In genomic region chr15:41513282-41514227, GRCh38 we compare ENCODE assay signal across 8 cellular contexts. TPM values are rescaled to one million over a fixed set of nuclear protein-coding genes. Genes with fewer than 3 reads are reported as not detected.
DNase-seq lines count a peak whose midpoint lies in the region; ATAC-seq, FAIRE-seq and TF ChIP-seq lines count a peak whose summit lies in the region.

Gene LTK, minus strand, starts transcription at chr15:41513827. Its CDS starts 118 bp downstream, at chr15:41513709.

- POLR2A ChIA-PET in CD4-positive, alpha-beta memory T cell (lab: Charles Lee; ENCODE audit: partially characterized antibody): interaction anchor here (0.7 to 1.8 kb wide), 3 partner anchors 18 to 108 kb away, joined by 4 to 5 read pairs (median 4); partner anchors contain the start of gene ITPKA
- POLR2A ChIA-PET in GM12878 (lab: Charles Lee): interaction anchor here (1.0 kb wide), 2 partner anchors 21 to 44 kb away, joined by 4 to 8 read pairs; partner anchors contain the start of gene ITPKA

- no peaks in the 10 kb centered on the region for H3K9me3 ChIP-seq in CD4-positive, alpha-beta memory T cell (ENCODE audit: control insufficient read depth in 1 of 2, low read length in 2 of 2)
- H3K9me3 ChIP-seq in GM12878 (replicated peaks; ENCODE audit: control insufficient read depth, insufficient read depth, low read length): no peaks in the 10 kb centered on the region
- H3K9me3 ChIP-seq in lung (ENCODE audit: control insufficient read depth in 2 of 2, insufficient read depth in 1 of 2, low read length in 1 of 2): no peaks in the 10 kb centered on the region
- no peaks in the 10 kb centered on the region for H3K9me3 ChIP-seq in upper lobe of left lung

- H4K20me1 ChIP-seq in GM12878 (ENCODE audit: control insufficient read depth, insufficient read depth): no peaks in the 10 kb centered on the region

- DNase-seq in CD4-positive, alpha-beta memory T cell: peak in 2 of 5 donors; percentile 25 to 50
- DNase-seq in MV-4-11 (lab: John Stamatoyannopoulos, UW): peak; percentile 44
- no peak for DNase-seq in GM12878 (ENCODE audit: low read depth, low spot score)
- DNase-seq in lung (ENCODE audit: low spot score): no peak
- DNase-seq in upper lobe of left lung: peak; percentile 25 to 60
- no peak for DNase-seq in NCI-H2107 (lab: John Stamatoyannopoulos, UW)
- DNase-seq in epidermal melanocyte (ENCODE audit: insufficient read length, low spot score): no peak
- no peak for DNase-seq in foreskin melanocyte

- WGBS in GM12878 (ENCODE audit: insufficient coverage, insufficient replicate concordance, low lambda C conversion rate, missing lambda C conversion rate): 18% methylated on average over 45 of the region's 46 CpGs
- WGBS in lung, 2 donors: 6 to 7% methylated on average over 46 of the region's 46 CpGs
- WGBS in upper lobe of left lung, 2 donors: 0 to 7% methylated on average over 7 to 40 of the region's 46 CpGs

- no peaks in the 10 kb centered on the region for H3K9me3 Mint-ChIP-seq in CD4-positive, alpha-beta memory T cell

- peak within 1 kb of the TSS; percentile 24 for H2AFZ ChIP-seq in GM12878 (ENCODE audit: control insufficient read depth, low read depth, low read length)

- H3K4me3 ChIP-seq in CD4-positive, alpha-beta memory T cell (ENCODE audit: low read length in 2 of 2): peak within 1 kb of the TSS; percentile 52 to 57
- H3K4me3 ChIP-seq in GM12878: peak within 1 kb of the TSS; percentile 67
- peak within 1 kb of the TSS; percentile 39 for H3K4me3 ChIP-seq in lung
- H3K4me3 ChIP-seq in upper lobe of left lung: peak within 1 kb of the TSS; percentile 44 to 55 (median 46)

- ATAC-seq in GM12878 (peak; percentile 67), lung (ENCODE audit: insufficient read depth, low FRiP score) (peak; percentile 14), upper lobe of left lung (ENCODE audit: low FRiP score in 2 of 2) (peak; percentile 28 to 35)

- H3K4me1 Mint-ChIP-seq in CD4-positive, alpha-beta memory T cell: peaks cover 6 to 33% (median 24%) of the 10 kb centered on the region in 4 donors

- no peak for TF ChIP-seq EP300 in GM12878 (IDR thresholded peaks at IDR 0.05; ENCODE audit: borderline replicate concordance in 1 of 2, control insufficient read depth in 1 of 2, low read depth in 2 of 2, low read length in 2 of 2)
- no peak for TF ChIP-seq EP300 in upper lobe of left lung (IDR thresholded peaks at IDR 0.05)

- no peaks in the 10 kb centered on the region for H3K79me2 ChIP-seq in GM12878 (ENCODE audit: control insufficient read depth, insufficient read depth, low read length)

- CTCF ChIA-PET in CD4-positive, alpha-beta memory T cell (lab: Charles Lee; ENCODE audit: partially characterized antibody): interaction anchor here (0.9 kb wide), 1 partner anchor 47 kb away, joined by 3 read pairs; no protein-coding TSS in a partner anchor
- CTCF ChIA-PET in GM12878 (lab: Yijun Ruan, JAX): interaction anchor here (1.6 to 4.9 kb wide), 3 partner anchors 12 to 48 kb away, joined by 3 to 17 read pairs (median 3); no protein-coding TSS in a partner anchor

- no peak within 1 kb of the TSS for H3K27ac ChIP-seq in CD4-positive, alpha-beta memory T cell (ENCODE audit: low read depth, low read length)
- no peak within 1 kb of the TSS for H3K27ac ChIP-seq in GM12878 (ENCODE audit: control insufficient read depth, insufficient read depth)
- no peak within 1 kb of the TSS for H3K27ac ChIP-seq in lung (ENCODE audit: low read depth in 1 of 2, low read length in 1 of 2)
- peak within 1 kb of the TSS in 2 of 4 donors; percentile 14 to 64 for H3K27ac ChIP-seq in upper lobe of left lung

- peaks cover 17% of the 10 kb centered on the region for H3K27me3 ChIP-seq in CD4-positive, alpha-beta memory T cell (ENCODE audit: insufficient read depth, low read length)
- H3K27me3 ChIP-seq in GM12878 (replicated peaks in 1 of 2; ENCODE audit: control insufficient read depth in 2 of 2, insufficient read depth in 2 of 2, low read length in 1 of 2) (peaks cover 5 to 20% of the 10 kb centered on the region in 2 experiments), lung (ENCODE audit: control insufficient read depth, insufficient read depth) (no peaks in the 10 kb centered on the region), upper lobe of left lung (peaks cover 0 to 29% (median 18%) of the 10 kb centered on the region in 4 donors)

- no peak for FAIRE-seq in GM12878 (lab: Jason Lieb, UNC)

- SMC1A ChIA-PET in GM12878 (lab: Charles Lee; ENCODE audit: uncharacterized antibody, unreplicated experiment): interaction anchor here (0.6 to 2.6 kb wide), 3 partner anchors 9 to 48 kb away, joined by 3 to 11 read pairs (median 4); no protein-coding TSS in a partner anchor

- H3K27ac Mint-ChIP-seq in CD4-positive, alpha-beta memory T cell: peak within 1 kb of the TSS; percentile 47 to 79 (median 74)

- no peak for TF ChIP-seq RAD21 in GM12878 (IDR thresholded peaks at IDR 0.05; ENCODE audit: insufficient read depth, low read depth, low read length)

- TF ChIP-seq CTCF in GM12878 (IDR thresholded peaks at IDR 0.05 in 2 of 3, conservative IDR thresholded peaks at IDR 0.05 in 1 of 3; ENCODE audit: control insufficient read depth in 2 of 3, extremely low read depth in 1 of 3, insufficient read depth in 1 of 3, low read depth in 3 of 3, low read length in 3 of 3): no peak
- TF ChIP-seq CTCF in lung (IDR thresholded peaks at IDR 0.05; ENCODE audit: control extremely low read depth, extremely low read depth): no peak
- no peak for TF ChIP-seq CTCF in upper lobe of left lung (IDR thresholded peaks at IDR 0.05)

- peaks cover 10 to 13% of the 10 kb centered on the region in 2 donors for H3K27me3 Mint-ChIP-seq in CD4-positive, alpha-beta memory T cell

- peak within 1 kb of the TSS; percentile 22; the same call in 1 of the 2 replicates for H3K9ac ChIP-seq in GM12878 (ENCODE audit: control insufficient read depth, insufficient read depth, low read length)

- no peaks in the 10 kb centered on the region for H3K36me3 ChIP-seq in CD4-positive, alpha-beta memory T cell (ENCODE audit: insufficient read depth, low read length)
- H3K36me3 ChIP-seq in GM12878 (ENCODE audit: control insufficient read depth in 2 of 2, insufficient read depth in 2 of 2, low read length in 1 of 2) (0 out of 4 replicates have a peak, but pooled peaks cover 0 to 3% of the 10 kb centered on the region in 2 experiments), lung (ENCODE audit: control insufficient read depth in 2 of 2, insufficient read depth in 2 of 2, low read length in 2 of 2) (peaks cover 0 to 6% of the 10 kb centered on the region in 2 donors), upper lobe of left lung (peaks cover 0 to 5% (median 2%) of the 10 kb centered on the region in 4 donors)

- TF ChIP-seq POLR2A in GM12878 (IDR thresholded peaks at IDR 0.05; ENCODE audit: low read depth, low read length) (no peak), upper lobe of left lung (IDR thresholded peaks at IDR 0.05) (peak in 1 of 4 donors; percentile 23)

- in situ Hi-C loops in GM12878 (cut with MboI): no loop called here

- H3K4me2 ChIP-seq in GM12878 (ENCODE audit: control insufficient read depth, insufficient read depth): peak within 1 kb of the TSS; percentile 96

- peaks cover 0 to 3% of the 10 kb centered on the region in 2 donors for H3K36me3 Mint-ChIP-seq in CD4-positive, alpha-beta memory T cell

- peaks cover 27% of the 10 kb centered on the region for H3K4me1 ChIP-seq in CD4-positive, alpha-beta memory T cell (ENCODE audit: insufficient read depth, low read length)
- H3K4me1 ChIP-seq in GM12878 (ENCODE audit: control insufficient read depth, insufficient read depth, low read length) (peaks cover 23% of the 10 kb centered on the region), lung (ENCODE audit: control insufficient read depth in 2 of 2, insufficient read depth in 2 of 2, low read length in 2 of 2) (peaks cover 4 to 16% of the 10 kb centered on the region in 2 donors), upper lobe of left lung (peaks cover 25 to 34% (median 28%) of the 10 kb centered on the region in 4 donors)

- no TSS peak for BruUV-seq in GM12878 (replicated peaks; lab: Mats Ljungman, UMichigan)

- RAD21 ChIA-PET in GM12878 (lab: Charles Lee; ENCODE audit: unreplicated experiment): interaction anchor here (1.0 to 2.6 kb wide), 4 partner anchors 18 to 610 kb away, joined by 3 to 11 read pairs (median 4); partner anchors contain the start of gene ITPKA

- H3K4me3 Mint-ChIP-seq in CD4-positive, alpha-beta memory T cell: peak within 1 kb of the TSS; percentile 81 to 86 (median 83)

- intact Hi-C loops in CD4-positive, alpha-beta memory T cell (cut with micrococcal nuclease): loop anchor here (2.0 kb wide), 1 partner anchor 49 kb away; no protein-coding TSS in a partner anchor
- intact Hi-C loops in GM12878 (cut with micrococcal nuclease; ENCODE audit: unreplicated experiment): no loop called here

TF ChIP-seq in GM12878, 131 proteins besides CTCF, POLR2A, EP300 and RAD21 (continues in another document):
- peak; percentile 1; the same call in 1 of the 2 replicates for TF ChIP-seq IKZF1 (conservative IDR thresholded peaks at IDR 0.05)
- no peak for TF ChIP-seq TCF3 (IDR thresholded peaks at IDR 0.05; ENCODE audit: borderline replicate concordance, insufficient read depth, low read depth, low read length)

RNA-seq across cellular contexts. Expression of gene LTK, which starts in this region (rescaled TPM):
- total RNA-seq in CD4-positive, alpha-beta memory T cell: 1 to 10 TPM; 3.7 to 3.8 TPM
- 1 to 10 TPM; 1.9 to 5.1 TPM for polyA plus RNA-seq in CD4-positive, alpha-beta memory T cell
- 5.0 and 6.4 TPM in 2 replicates for total RNA-seq in GM12878 (2013; cell fraction: nucleolus; rRNA removed)
- total RNA-seq in GM12878 (2014; rRNA removed) (0.33 and 0.45 TPM in 2 replicates), GM12878 (2014; rRNA removed; fragmentation: Illumina TruSeq; extraction: Trizol) (0.13 and 0.14 TPM in 2 replicates), GM12878 (2021) (0.61 and 0.80 TPM in 2 replicates), lung (10 to 100 TPM in 1 of 2 donors, 1 to 10 TPM in 1; 1.3 to 10.6 TPM), upper lobe of left lung (10 to 100 TPM in 2 of 6 donors, 1 to 10 TPM in 4; 2.2 to 23.0 (median 5.7) TPM)
- not detected for polyA plus RNA-seq in GM12878 (2011; ENCODE audit: low read depth)
- polyA plus RNA-seq in GM12878 (2011; rRNA removed) (0.09 and 0.18 TPM in 2 replicates), GM12878 (2014; fragmentation: Illumina TruSeq; extraction: Trizol) (0.22 TPM in 1 of 2 replicates, not detected in the other), GM12878 (2014; fragmentation: Nextera tagmentation; extraction: Ambion mirVana) (under 1 TPM in 1 of 2 experiments, not detected in 1; 0.07 TPM), GM12878 (2014; rRNA removed) (0.33 and 0.54 TPM in 2 replicates), GM12878 (2016; fragmentation: Nextera tagmentation; extraction: Ambion mirVana) (under 1 TPM; 0.11 to 0.20 TPM), lung (1 to 10 TPM; 4.8 to 7.2 TPM)
- 0.15 and 0.22 TPM in 2 replicates for polyA plus RNA-seq in GM12878 (2011; cell fraction: cytosol; rRNA removed)
- 2.2 and 2.6 TPM in 2 replicates for polyA plus RNA-seq in GM12878 (2011; cell fraction: nucleus; rRNA removed)
- polyA plus RNA-seq in GM12878 (2012): 0.42 and 0.46 TPM in 2 replicates
- 0.46 TPM in 1 of 2 replicates, not detected in the other for polyA minus RNA-seq in GM12878 (2011; rRNA and poly(A)+ RNA removed)
- polyA minus RNA-seq in GM12878 (2011; cell fraction: cytosol; rRNA and poly(A)+ RNA removed): 0.80 TPM in 1 of 2 replicates, not detected in the other
- polyA minus RNA-seq in GM12878 (2011; cell fraction: nucleus; rRNA and poly(A)+ RNA removed): 0.24 TPM in 1 of 2 replicates, not detected in the other

Comparison
In these comparisons a context has a peak if more than half of its experiments do, and no peak if none do; other contexts are left out.
1. DNase-seq: peak in MV-4-11 (single experiment) and upper lobe of left lung (2 of 2); none in GM12878 (single experiment), lung (single experiment), NCI-H2107 (single experiment), epidermal melanocyte (single experiment) and foreskin melanocyte (single experiment).
2. ATAC-seq: peak in every context shown above with its lines; median percentile 67 in GM12878; 32 in upper lobe of left lung; 14 in lung.
3. Peak in every context shown above with its lines, with median percentiles within 50 percentile points of each other: H3K4me3 ChIP-seq.